25 cellular contexts compared by ENCODE assay signal in genomic region chrX:126733874-126734273, GRCh38.
"Had no signal": no experiment of that assay in that cellular context is flagged by ENCODE, and none has a peak within 500 bp of the region (broad histone marks: within the 10 kb centered on the region; RNA-seq: fewer than 3 reads in every experiment).

No MANE protein-coding gene starts in this region.

- H3K79me2 ChIP-seq: hepatocyte had no signal

- H3K36me3 ChIP-seq: esophagus muscularis mucosa, gastroesophageal sphincter, heart left ventricle, left lung, lower lobe of right lung had no signal

- H3K27me3 Mint-ChIP-seq: naive B cell; naive thymus-derived CD8-positive, alpha-beta T cell had no signal

- H3K4me3 ChIP-seq: coronary artery, dorsolateral prefrontal cortex, esophagus muscularis mucosa, gastroesophageal sphincter, heart left ventricle, hepatocyte, left lung, lower lobe of right lung, mucosa of descending colon had no signal

- H3K4me1 Mint-ChIP-seq: immature natural killer cell; mesothelial cell of epicardium; naive B cell; naive thymus-derived CD8-positive, alpha-beta T cell had no signal

- H2AFZ ChIP-seq: hepatocyte had no signal

- DNase-seq: dermis blood vessel endothelial cell; dorsolateral prefrontal cortex; effector CD4-positive, alpha-beta T cell; effector memory CD4-positive, alpha-beta T cell; foreskin keratinocyte; heart left ventricle; hypothalamus; immature natural killer cell; islet precursor cell; kidney; kidney glomerular epithelial cell; left lung; left ventricle myocardium superior; lower lobe of right lung; mesenchymal stem cell; mucosa of descending colon; naive B cell; naive thymus-derived CD8-positive, alpha-beta T cell had no signal

- H3K27me3 ChIP-seq: esophagus muscularis mucosa, foreskin keratinocyte, gastroesophageal sphincter, heart left ventricle, hepatocyte, left lung had no signal

- H3K9me3 ChIP-seq: esophagus muscularis mucosa, gastroesophageal sphincter, heart left ventricle, left lung, lower lobe of right lung, mucosa of descending colon had no signal

- H3K4me2 ChIP-seq: hepatocyte had no signal

- H3K36me3 Mint-ChIP-seq: immature natural killer cell; mesothelial cell of epicardium; naive B cell; naive thymus-derived CD8-positive, alpha-beta T cell had no signal

- ATAC-seq: foreskin keratinocyte; gastroesophageal sphincter; heart left ventricle; left lung; left ventricle myocardium superior; lower lobe of right lung; mucosa of descending colon; naive thymus-derived CD8-positive, alpha-beta T cell had no signal

- H3K4me3 Mint-ChIP-seq: immature natural killer cell; mesothelial cell of epicardium; naive B cell; naive thymus-derived CD8-positive, alpha-beta T cell had no signal

- H3K4me1 ChIP-seq: esophagus muscularis mucosa, foreskin keratinocyte, gastroesophageal sphincter, heart left ventricle, left lung, lower lobe of right lung had no signal

- FAIRE-seq: endothelial cell of umbilical vein, frontal cortex, kidney had no signal

- H3K27ac ChIP-seq: coronary artery, dorsolateral prefrontal cortex, esophagus muscularis mucosa, foreskin keratinocyte, gastroesophageal sphincter, heart left ventricle, hepatocyte, left lung, lower lobe of right lung had no signal
